In the genomic region with DNA sequence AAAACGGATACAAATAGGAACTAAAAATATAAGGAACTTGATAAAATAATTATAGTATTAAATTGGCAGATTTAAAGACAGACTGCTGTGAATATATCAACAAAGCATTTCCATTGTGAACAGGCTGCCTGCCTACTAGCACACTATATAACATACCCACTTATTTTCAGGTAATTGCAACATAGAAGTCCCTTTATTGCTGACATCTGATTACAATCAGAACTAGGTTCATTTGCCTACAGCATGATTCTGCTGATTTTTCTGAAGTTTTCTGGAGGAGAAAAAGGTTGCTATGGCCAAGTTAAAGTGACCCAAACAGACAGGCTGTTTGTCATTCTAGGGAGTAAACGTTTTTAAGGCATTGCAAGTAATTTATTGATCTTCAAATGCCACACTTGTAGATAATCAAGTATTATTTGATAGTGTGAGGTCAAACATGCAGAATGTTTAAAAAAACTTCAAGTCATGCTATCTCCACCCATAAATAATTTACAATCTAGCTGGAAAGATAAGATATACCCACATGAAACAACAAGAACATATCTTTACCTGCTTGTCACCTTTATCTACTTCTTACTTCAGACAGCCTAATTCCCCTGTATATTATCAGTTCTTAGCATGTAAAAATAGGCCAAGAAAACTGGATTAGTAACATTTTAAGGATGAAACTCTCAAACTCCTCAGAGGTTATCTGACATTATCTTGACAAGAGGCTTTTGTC, we compare ENCODE assay signal across 1 cellular context.
TF ChIP-seq lines count a peak whose summit lies in the region.

No MANE protein-coding gene starts in this region.

TF ChIP-seq in K562, 482 proteins besides CTCF, POLR2A, EP300 and RAD21 (continues in another document):
- TF ChIP-seq CBFA2T2 (conservative IDR thresholded peaks at IDR 0.05) (peak; percentile 74), ZNF174 (CRISPR knock-in tag; IDR thresholded peaks at IDR 0.05) (no peak), KLF6 (CRISPR knock-in tag; IDR thresholded peaks at IDR 0.05; ENCODE audit: borderline replicate concordance) (no peak), MTA1 (IDR thresholded peaks at IDR 0.05; ENCODE audit: borderline replicate concordance) (peak; percentile 51), DPF2 (IDR thresholded peaks at IDR 0.05) (peak; percentile 87), ASH1L (IDR thresholded peaks at IDR 0.05; ENCODE audit: borderline replicate concordance, low read depth, partially characterized antibody) (no peak), TEAD4 (IDR thresholded peaks at IDR 0.05; ENCODE audit: low read length) (peak; percentile 79), TEAD4 (CRISPR knock-in tag; IDR thresholded peaks at IDR 0.05; ENCODE audit: borderline replicate concordance) (no peak), MAFG (tag; conservative IDR thresholded peaks at IDR 0.05) (peak; percentile 81), ZNF217 (CRISPR knock-in tag; IDR thresholded peaks at IDR 0.05) (no peak), MEF2A (IDR thresholded peaks at IDR 0.05; ENCODE audit: control insufficient read depth, low read depth, low read length) (no peak), LEF1 (IDR thresholded peaks at IDR 0.05) (peak; percentile 93), ZNF133 (CRISPR knock-in tag; IDR thresholded peaks at IDR 0.05) (no peak), HMG20A (CRISPR knock-in tag; conservative IDR thresholded peaks at IDR 0.05) (no peak), ZNF778 (CRISPR knock-in tag; IDR thresholded peaks at IDR 0.05) (no peak), SMARCE1 (IDR thresholded peaks at IDR 0.05) (peak; percentile 58), MEIS2 (IDR thresholded peaks at IDR 0.05; ENCODE audit: partially characterized antibody) (peak; percentile 86), CTBP1 (IDR thresholded peaks at IDR 0.05; ENCODE audit: borderline replicate concordance) (peak; percentile 66; the same call in 1 of the 2 replicates), SMARCC2 (IDR thresholded peaks at IDR 0.05; ENCODE audit: low read depth) (peak; percentile 77), TCF7 (IDR thresholded peaks at IDR 0.05; ENCODE audit: borderline replicate concordance) (peak; percentile 94), BHLHE40 (IDR thresholded peaks at IDR 0.05; ENCODE audit: low read length) (no peak), NCOR1 (IDR thresholded peaks at IDR 0.05) (peak; percentile 77; the same call in 1 of the 2 replicates), ATF7 (IDR thresholded peaks at IDR 0.05) (no peak), ZNF212 (CRISPR knock-in tag; IDR thresholded peaks at IDR 0.05) (no peak), CBX2 (IDR thresholded peaks at IDR 0.05; ENCODE audit: insufficient read depth, low read length, poor library complexity, severe bottlenecking) (no peak), KAT7 (CRISPR knock-in tag; IDR thresholded peaks at IDR 0.05; ENCODE audit: borderline replicate concordance) (no peak), ZNF507 (tag; conservative IDR thresholded peaks at IDR 0.05) (no peak), HNRNPUL1 (IDR thresholded peaks at IDR 0.05; ENCODE audit: low read length) (no peak), STAT5A (IDR thresholded peaks at IDR 0.05; ENCODE audit: borderline replicate concordance, low read length) (peak; percentile 53; the same call in 1 of the 2 replicates), PURB (CRISPR knock-in tag; IDR thresholded peaks at IDR 0.05; ENCODE audit: low read depth) (no peak), RAD51 (IDR thresholded peaks at IDR 0.05; ENCODE audit: borderline replicate concordance, low read depth) (0 out of 2 replicates have a peak, but pooled peaks have one; percentile 5), PCBP2 (IDR thresholded peaks at IDR 0.05; ENCODE audit: low read depth, low read length, poor library complexity, severe bottlenecking) (no peak), MCM3 (IDR thresholded peaks at IDR 0.05) (no peak), NFIC (IDR thresholded peaks at IDR 0.05) (peak; percentile 44; the same call in 1 of the 2 replicates), MEF2D (tag; conservative IDR thresholded peaks at IDR 0.05; ENCODE audit: low read depth) (no peak), ZEB2 (IDR thresholded peaks at IDR 0.05) (peak; percentile 92), ZFPM2 (CRISPR knock-in tag; IDR thresholded peaks at IDR 0.05) (no peak), LARP7 (IDR thresholded peaks at IDR 0.05) (no peak), ZNF589 (CRISPR knock-in tag; IDR thresholded peaks at IDR 0.05; ENCODE audit: low read depth) (no peak), ZC3H11A (IDR thresholded peaks at IDR 0.05; ENCODE audit: low read depth, low read length) (no peak), WHSC1 (IDR thresholded peaks at IDR 0.05; ENCODE audit: low read length) (no peak), C11orf30 (IDR thresholded peaks at IDR 0.05; ENCODE audit: low read depth) (peak; percentile 71), KDM4B (IDR thresholded peaks at IDR 0.05; ENCODE audit: borderline replicate concordance in 2 of 2, low read depth in 1 of 2) (no peak)
- TF ChIP-seq, protein P1, sequence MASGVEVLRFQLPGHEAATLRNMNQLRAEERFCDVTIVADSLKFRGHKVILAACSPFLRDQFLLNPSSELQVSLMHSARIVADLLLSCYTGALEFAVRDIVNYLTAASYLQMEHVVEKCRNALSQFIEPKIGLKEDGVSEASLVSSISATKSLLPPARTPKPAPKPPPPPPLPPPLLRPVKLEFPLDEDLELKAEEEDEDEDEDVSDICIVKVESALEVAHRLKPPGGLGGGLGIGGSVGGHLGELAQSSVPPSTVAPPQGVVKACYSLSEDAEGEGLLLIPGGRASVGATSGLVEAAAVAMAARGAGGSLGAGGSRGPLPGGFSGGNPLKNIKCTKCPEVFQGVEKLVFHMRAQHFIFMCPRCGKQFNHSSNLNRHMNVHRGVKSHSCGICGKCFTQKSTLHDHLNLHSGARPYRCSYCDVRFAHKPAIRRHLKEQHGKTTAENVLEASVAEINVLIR (CRISPR knock-in tag; IDR thresholded peaks at IDR 0.05) = no peak
- TF ChIP-seq, protein P2, sequence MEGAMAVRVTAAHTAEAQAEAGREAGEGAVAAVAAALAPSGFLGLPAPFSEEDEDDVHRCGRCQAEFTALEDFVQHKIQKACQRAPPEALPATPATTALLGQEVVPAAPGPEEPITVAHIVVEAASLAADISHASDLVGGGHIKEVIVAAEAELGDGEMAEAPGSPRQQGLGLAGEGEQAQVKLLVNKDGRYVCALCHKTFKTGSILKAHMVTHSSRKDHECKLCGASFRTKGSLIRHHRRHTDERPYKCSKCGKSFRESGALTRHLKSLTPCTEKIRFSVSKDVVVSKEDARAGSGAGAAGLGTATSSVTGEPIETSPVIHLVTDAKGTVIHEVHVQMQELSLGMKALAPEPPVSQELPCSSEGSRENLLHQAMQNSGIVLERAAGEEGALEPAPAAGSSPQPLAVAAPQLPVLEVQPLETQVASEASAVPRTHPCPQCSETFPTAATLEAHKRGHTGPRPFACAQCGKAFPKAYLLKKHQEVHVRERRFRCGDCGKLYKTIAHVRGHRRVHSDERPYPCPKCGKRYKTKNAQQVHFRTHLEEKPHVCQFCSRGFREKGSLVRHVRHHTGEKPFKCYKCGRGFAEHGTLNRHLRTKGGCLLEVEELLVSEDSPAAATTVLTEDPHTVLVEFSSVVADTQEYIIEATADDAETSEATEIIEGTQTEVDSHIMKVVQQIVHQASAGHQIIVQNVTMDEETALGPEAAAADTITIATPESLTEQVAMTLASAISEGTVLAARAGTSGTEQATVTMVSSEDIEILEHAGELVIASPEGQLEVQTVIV (CRISPR knock-in tag; IDR thresholded peaks at IDR 0.05; ENCODE audit: borderline replicate concordance) = no peak
- TF ChIP-seq, protein P3, sequence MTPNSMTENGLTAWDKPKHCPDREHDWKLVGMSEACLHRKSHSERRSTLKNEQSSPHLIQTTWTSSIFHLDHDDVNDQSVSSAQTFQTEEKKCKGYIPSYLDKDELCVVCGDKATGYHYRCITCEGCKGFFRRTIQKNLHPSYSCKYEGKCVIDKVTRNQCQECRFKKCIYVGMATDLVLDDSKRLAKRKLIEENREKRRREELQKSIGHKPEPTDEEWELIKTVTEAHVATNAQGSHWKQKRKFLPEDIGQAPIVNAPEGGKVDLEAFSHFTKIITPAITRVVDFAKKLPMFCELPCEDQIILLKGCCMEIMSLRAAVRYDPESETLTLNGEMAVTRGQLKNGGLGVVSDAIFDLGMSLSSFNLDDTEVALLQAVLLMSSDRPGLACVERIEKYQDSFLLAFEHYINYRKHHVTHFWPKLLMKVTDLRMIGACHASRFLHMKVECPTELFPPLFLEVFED (CRISPR knock-in tag; conservative IDR thresholded peaks at IDR 0.05) = no peak
- TF ChIP-seq, protein P4, sequence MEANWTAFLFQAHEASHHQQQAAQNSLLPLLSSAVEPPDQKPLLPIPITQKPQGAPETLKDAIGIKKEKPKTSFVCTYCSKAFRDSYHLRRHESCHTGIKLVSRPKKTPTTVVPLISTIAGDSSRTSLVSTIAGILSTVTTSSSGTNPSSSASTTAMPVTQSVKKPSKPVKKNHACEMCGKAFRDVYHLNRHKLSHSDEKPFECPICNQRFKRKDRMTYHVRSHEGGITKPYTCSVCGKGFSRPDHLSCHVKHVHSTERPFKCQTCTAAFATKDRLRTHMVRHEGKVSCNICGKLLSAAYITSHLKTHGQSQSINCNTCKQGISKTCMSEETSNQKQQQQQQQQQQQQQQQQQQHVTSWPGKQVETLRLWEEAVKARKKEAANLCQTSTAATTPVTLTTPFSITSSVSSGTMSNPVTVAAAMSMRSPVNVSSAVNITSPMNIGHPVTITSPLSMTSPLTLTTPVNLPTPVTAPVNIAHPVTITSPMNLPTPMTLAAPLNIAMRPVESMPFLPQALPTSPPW (CRISPR knock-in tag; IDR thresholded peaks at IDR 0.05) = peak; percentile 14; the same call in 1 of the 2 replicates
- TF ChIP-seq, protein P5, sequence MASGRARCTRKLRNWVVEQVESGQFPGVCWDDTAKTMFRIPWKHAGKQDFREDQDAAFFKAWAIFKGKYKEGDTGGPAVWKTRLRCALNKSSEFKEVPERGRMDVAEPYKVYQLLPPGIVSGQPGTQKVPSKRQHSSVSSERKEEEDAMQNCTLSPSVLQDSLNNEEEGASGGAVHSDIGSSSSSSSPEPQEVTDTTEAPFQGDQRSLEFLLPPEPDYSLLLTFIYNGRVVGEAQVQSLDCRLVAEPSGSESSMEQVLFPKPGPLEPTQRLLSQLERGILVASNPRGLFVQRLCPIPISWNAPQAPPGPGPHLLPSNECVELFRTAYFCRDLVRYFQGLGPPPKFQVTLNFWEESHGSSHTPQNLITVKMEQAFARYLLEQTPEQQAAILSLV (tag; IDR thresholded peaks at IDR 0.05) = 0 out of 2 replicates have a peak, but pooled peaks have one; percentile 11
- TF ChIP-seq, protein P6, sequence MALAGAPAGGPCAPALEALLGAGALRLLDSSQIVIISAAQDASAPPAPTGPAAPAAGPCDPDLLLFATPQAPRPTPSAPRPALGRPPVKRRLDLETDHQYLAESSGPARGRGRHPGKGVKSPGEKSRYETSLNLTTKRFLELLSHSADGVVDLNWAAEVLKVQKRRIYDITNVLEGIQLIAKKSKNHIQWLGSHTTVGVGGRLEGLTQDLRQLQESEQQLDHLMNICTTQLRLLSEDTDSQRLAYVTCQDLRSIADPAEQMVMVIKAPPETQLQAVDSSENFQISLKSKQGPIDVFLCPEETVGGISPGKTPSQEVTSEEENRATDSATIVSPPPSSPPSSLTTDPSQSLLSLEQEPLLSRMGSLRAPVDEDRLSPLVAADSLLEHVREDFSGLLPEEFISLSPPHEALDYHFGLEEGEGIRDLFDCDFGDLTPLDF (CRISPR knock-in tag; IDR thresholded peaks at IDR 0.05) = no peak
- TF ChIP-seq, protein P7, sequence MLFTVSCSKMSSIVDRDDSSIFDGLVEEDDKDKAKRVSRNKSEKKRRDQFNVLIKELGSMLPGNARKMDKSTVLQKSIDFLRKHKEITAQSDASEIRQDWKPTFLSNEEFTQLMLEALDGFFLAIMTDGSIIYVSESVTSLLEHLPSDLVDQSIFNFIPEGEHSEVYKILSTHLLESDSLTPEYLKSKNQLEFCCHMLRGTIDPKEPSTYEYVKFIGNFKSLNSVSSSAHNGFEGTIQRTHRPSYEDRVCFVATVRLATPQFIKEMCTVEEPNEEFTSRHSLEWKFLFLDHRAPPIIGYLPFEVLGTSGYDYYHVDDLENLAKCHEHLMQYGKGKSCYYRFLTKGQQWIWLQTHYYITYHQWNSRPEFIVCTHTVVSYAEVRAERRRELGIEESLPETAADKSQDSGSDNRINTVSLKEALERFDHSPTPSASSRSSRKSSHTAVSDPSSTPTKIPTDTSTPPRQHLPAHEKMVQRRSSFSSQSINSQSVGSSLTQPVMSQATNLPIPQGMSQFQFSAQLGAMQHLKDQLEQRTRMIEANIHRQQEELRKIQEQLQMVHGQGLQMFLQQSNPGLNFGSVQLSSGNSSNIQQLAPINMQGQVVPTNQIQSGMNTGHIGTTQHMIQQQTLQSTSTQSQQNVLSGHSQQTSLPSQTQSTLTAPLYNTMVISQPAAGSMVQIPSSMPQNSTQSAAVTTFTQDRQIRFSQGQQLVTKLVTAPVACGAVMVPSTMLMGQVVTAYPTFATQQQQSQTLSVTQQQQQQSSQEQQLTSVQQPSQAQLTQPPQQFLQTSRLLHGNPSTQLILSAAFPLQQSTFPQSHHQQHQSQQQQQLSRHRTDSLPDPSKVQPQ (CRISPR knock-in tag; IDR thresholded peaks at IDR 0.05; ENCODE audit: borderline replicate concordance) = no peak
- TF ChIP-seq, protein P8, sequence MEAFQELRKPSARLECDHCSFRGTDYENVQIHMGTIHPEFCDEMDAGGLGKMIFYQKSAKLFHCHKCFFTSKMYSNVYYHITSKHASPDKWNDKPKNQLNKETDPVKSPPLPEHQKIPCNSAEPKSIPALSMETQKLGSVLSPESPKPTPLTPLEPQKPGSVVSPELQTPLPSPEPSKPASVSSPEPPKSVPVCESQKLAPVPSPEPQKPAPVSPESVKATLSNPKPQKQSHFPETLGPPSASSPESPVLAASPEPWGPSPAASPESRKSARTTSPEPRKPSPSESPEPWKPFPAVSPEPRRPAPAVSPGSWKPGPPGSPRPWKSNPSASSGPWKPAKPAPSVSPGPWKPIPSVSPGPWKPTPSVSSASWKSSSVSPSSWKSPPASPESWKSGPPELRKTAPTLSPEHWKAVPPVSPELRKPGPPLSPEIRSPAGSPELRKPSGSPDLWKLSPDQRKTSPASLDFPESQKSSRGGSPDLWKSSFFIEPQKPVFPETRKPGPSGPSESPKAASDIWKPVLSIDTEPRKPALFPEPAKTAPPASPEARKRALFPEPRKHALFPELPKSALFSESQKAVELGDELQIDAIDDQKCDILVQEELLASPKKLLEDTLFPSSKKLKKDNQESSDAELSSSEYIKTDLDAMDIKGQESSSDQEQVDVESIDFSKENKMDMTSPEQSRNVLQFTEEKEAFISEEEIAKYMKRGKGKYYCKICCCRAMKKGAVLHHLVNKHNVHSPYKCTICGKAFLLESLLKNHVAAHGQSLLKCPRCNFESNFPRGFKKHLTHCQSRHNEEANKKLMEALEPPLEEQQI (IDR thresholded peaks at IDR 0.05) = no peak
- TF ChIP-seq, protein P9, sequence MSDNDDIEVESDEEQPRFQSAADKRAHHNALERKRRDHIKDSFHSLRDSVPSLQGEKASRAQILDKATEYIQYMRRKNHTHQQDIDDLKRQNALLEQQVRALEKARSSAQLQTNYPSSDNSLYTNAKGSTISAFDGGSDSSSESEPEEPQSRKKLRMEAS (CRISPR knock-in tag; IDR thresholded peaks at IDR 0.05) = no peak
- TF ChIP-seq, protein P10, sequence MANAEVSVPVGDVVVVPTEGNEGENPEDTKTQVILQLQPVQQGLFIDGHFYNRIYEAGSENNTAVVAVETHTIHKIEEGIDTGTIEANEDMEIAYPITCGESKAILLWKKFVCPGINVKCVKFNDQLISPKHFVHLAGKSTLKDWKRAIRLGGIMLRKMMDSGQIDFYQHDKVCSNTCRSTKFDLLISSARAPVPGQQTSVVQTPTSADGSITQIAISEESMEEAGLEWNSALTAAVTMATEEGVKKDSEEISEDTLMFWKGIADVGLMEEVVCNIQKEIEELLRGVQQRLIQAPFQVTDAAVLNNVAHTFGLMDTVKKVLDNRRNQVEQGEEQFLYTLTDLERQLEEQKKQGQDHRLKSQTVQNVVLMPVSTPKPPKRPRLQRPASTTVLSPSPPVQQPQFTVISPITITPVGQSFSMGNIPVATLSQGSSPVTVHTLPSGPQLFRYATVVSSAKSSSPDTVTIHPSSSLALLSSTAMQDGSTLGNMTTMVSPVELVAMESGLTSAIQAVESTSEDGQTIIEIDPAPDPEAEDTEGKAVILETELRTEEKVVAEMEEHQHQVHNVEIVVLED (CRISPR knock-in tag; IDR thresholded peaks at IDR 0.05) = no peak
